1 cellular context compared by ENCODE assay signal in genomic region chr20:47576516-47577033, GRCh38.
TF ChIP-seq lines count a peak whose summit lies in the region.

No MANE protein-coding gene starts in this region.

TF ChIP-seq in HepG2, 621 proteins besides CTCF, POLR2A, EP300 and RAD21 (continued from another document):
- peak; percentile 98 for TF ChIP-seq ZNF142 (CRISPR knock-in tag; IDR thresholded peaks at IDR 0.05)
- peak; percentile 70 for TF ChIP-seq PATZ1 (CRISPR knock-in tag; IDR thresholded peaks at IDR 0.05)
- 0 out of 2 replicates have a peak, but pooled peaks have one; percentile 49 for TF ChIP-seq PRMT3 (CRISPR knock-in tag; IDR thresholded peaks at IDR 0.05; ENCODE audit: borderline replicate concordance, low read depth)
- peak; percentile 78 for TF ChIP-seq ZNF878 (CRISPR knock-in tag; IDR thresholded peaks at IDR 0.05)
- TF ChIP-seq TFDP2 (CRISPR knock-in tag; IDR thresholded peaks at IDR 0.05), result peak; percentile 36
- TF ChIP-seq FOXA3 (CRISPR knock-in tag; IDR thresholded peaks at IDR 0.05), result peak; percentile 79
- no peak for TF ChIP-seq LCORL (IDR thresholded peaks at IDR 0.05)
- TF ChIP-seq LCORL (CRISPR knock-in tag; IDR thresholded peaks at IDR 0.05), result peak; percentile 51; the same call in 1 of the 2 replicates
